Comparison of ENCODE assay signal across 22 cellular contexts in genomic region chr1:240706150-240706904, GRCh38.
A peak's percentile ranks its signal among the peaks of the same experiment; 100 is the strongest.
DNase-seq lines count a peak whose midpoint lies in the region; ATAC-seq, FAIRE-seq and TF ChIP-seq lines count a peak whose summit lies in the region.
"Had no signal": no experiment of that assay in that cellular context is flagged by ENCODE, and none has a peak within 500 bp of the region (broad histone marks: within the 10 kb centered on the region; RNA-seq: fewer than 3 reads in every experiment).

No MANE protein-coding gene starts in this region.

- H3K36me3 ChIP-seq in Caco-2 (ENCODE audit: control insufficient read depth, insufficient read depth, low read length), result no peaks in the 10 kb centered on the region
- H3K36me3 ChIP-seq: brain microvascular endothelial cell, SJSA1, tibial nerve had no signal

- H3K27me3 Mint-ChIP-seq in Caco-2 (ENCODE audit: insufficient read depth, unreplicated experiment), result peaks cover 25% of the 10 kb centered on the region
- H3K27me3 Mint-ChIP-seq: stimulated activated memory B cell treated with anti-CD40 and anti-IgM and Interleukin-4, amounts not matched to agents 10 μg/mL and 1 μg/mL and 100 μg/mL, for 72 hours had no signal

- H3K27ac Mint-ChIP-seq in Caco-2 (ENCODE audit: unreplicated experiment), result no peak overlapping the region
- H3K27ac Mint-ChIP-seq: activated naive CD4-positive, alpha-beta T cell treated with anti-CD3 and anti-CD28 coated beads for 36 hours; memory B cell; natural killer cell treated with Interleukin-12 subunit alpha and Interleukin-12 subunit beta and Interleukin-15 and Interleukin-18, amount 100 ng/mL, for 72 hours; stimulated activated memory B cell treated with anti-CD40 and anti-IgM and Interleukin-4, amounts not matched to agents 10 μg/mL and 1 μg/mL and 100 μg/mL, for 72 hours had no signal

- no peak overlapping the region for H3K4me3 Mint-ChIP-seq in Caco-2 (ENCODE audit: unreplicated experiment)
- H3K4me3 Mint-ChIP-seq: activated naive CD4-positive, alpha-beta T cell treated with anti-CD3 and anti-CD28 coated beads for 36 hours; memory B cell; natural killer cell treated with Interleukin-12 subunit alpha and Interleukin-12 subunit beta and Interleukin-15 and Interleukin-18, amount 100 ng/mL, for 72 hours; stimulated activated memory B cell treated with anti-CD40 and anti-IgM and Interleukin-4, amounts not matched to agents 10 μg/mL and 1 μg/mL and 100 μg/mL, for 72 hours had no signal

- DNase-seq in NCI-H82 (lab: John Stamatoyannopoulos, UW) (peak; percentile 34), NCI-H82 treated with DMSO at 0.1 percent for 48 hours (lab: John Stamatoyannopoulos, UW; ENCODE audit: unreplicated experiment) (no peak), RPMI7951 (ENCODE audit: low read depth) (peak; percentile 31), fibroblast of the aortic adventitia (ENCODE audit: low read depth) (peak; percentile 85), urothelium cell line (ENCODE audit: low spot score) (peak; percentile 21), Caco-2 (no peak)
- no peak for DNase-seq in stimulated activated CD4-positive, alpha-beta T cell treated with anti-CD3 and anti-CD28 coated beads, Interleukin-2, amount 100 ng/mL, for 24 hours
- DNase-seq: activated CD8-positive, alpha-beta memory T cell treated with anti-CD3 and anti-CD28 coated beads, Interleukin-2, amount 50 U/mL, for 48 hours; activated naive CD4-positive, alpha-beta T cell treated with anti-CD3 and anti-CD28 coated beads for 36 hours; NCI-H1930; NCI-H510A; PC-9; T1000 had no signal

- no peaks in the 10 kb centered on the region for H3K36me3 Mint-ChIP-seq in Caco-2 (ENCODE audit: insufficient read depth, unreplicated experiment)
- H3K36me3 Mint-ChIP-seq: memory B cell; natural killer cell treated with Interleukin-12 subunit alpha and Interleukin-12 subunit beta and Interleukin-15 and Interleukin-18, amount 100 ng/mL, for 72 hours; stimulated activated memory B cell treated with anti-CD40 and anti-IgM and Interleukin-4, amounts not matched to agents 10 μg/mL and 1 μg/mL and 100 μg/mL, for 72 hours had no signal

- H3K4me1 ChIP-seq in Caco-2, result no peaks in the 10 kb centered on the region
- H3K4me1 ChIP-seq: SJSA1 had no signal

- no peak for FAIRE-seq in urothelium cell line (lab: Jason Lieb, UNC)
- FAIRE-seq: HepG2, keratinocyte had no signal

- BruUV-seq in Caco-2 (replicated peaks; lab: Mats Ljungman, UMichigan), result no TSS peak

- TF ChIP-seq CTCF in fibroblast of the aortic adventitia (IDR thresholded peaks at IDR 0.05; ENCODE audit: insufficient read depth, low read length), result no peak
- TF ChIP-seq CTCF in Caco-2 (IDR thresholded peaks at IDR 0.05; ENCODE audit: insufficient read depth in 1 of 2, low read depth in 1 of 2, low read length in 1 of 2, severe bottlenecking in 1 of 2, unreplicated experiment in 1 of 2), result no peak

- H3K4me1 Mint-ChIP-seq in Caco-2 (ENCODE audit: low read depth, unreplicated experiment), result no peaks in the 10 kb centered on the region

- CTCF ChIA-PET in Caco-2 (lab: Charles Lee), result no interaction called here

- no peak for ATAC-seq in HG02642 (IDR thresholded peaks at IDR 0.05; ENCODE audit: poor library complexity, unreplicated experiment)
- ATAC-seq: HepG2; natural killer cell treated with Interleukin-12 subunit alpha and Interleukin-12 subunit beta and Interleukin-15 and Interleukin-18, amount 100 ng/mL, for 72 hours; stimulated activated memory B cell treated with anti-CD40 and anti-IgM and Interleukin-4, amounts not matched to agents 10 μg/mL and 1 μg/mL and 100 μg/mL, for 72 hours had no signal

- H3K4me3 ChIP-seq in fibroblast of the aortic adventitia (ENCODE audit: low read depth, low read length) (no peak overlapping the region), Caco-2 (ENCODE audit: low read depth, low read length) (no peak overlapping the region)
- H3K4me3 ChIP-seq: PC-9, SJSA1, tibial nerve had no signal

- H3K9me3 Mint-ChIP-seq in Caco-2 (ENCODE audit: unreplicated experiment), result no peaks in the 10 kb centered on the region
- H3K9me3 Mint-ChIP-seq: activated naive CD4-positive, alpha-beta T cell treated with anti-CD3 and anti-CD28 coated beads for 36 hours; memory B cell; natural killer cell treated with Interleukin-12 subunit alpha and Interleukin-12 subunit beta and Interleukin-15 and Interleukin-18, amount 100 ng/mL, for 72 hours had no signal

- H3K27me3 ChIP-seq in Caco-2 (replicated peaks; ENCODE audit: control insufficient read depth, insufficient read depth, low read length), result peaks cover 1% of the 10 kb centered on the region; the same call in 1 of the 2 replicates
- H3K27me3 ChIP-seq: brain microvascular endothelial cell, tibial nerve had no signal

- POLR2A ChIA-PET in Caco-2 (lab: Charles Lee), result no interaction called here

- intact Hi-C loops in Caco-2 (cut with micrococcal nuclease; ENCODE audit: unreplicated experiment), result no loop called here

- H3K9me3 ChIP-seq in Caco-2, result no peaks in the 10 kb centered on the region; the same call in 1 of the 2 replicates
- H3K9me3 ChIP-seq: SJSA1, tibial nerve had no signal

Comparison
In these comparisons a context has a peak if more than half of its experiments do, and no peak if none do; other contexts are left out.
1. DNase-seq: peak in NCI-H82 (single experiment), RPMI7951 (single experiment), fibroblast of the aortic adventitia (single experiment) and urothelium cell line (single experiment); none in NCI-H82 treated with DMSO at 0.1 percent for 48 hours (single experiment), Caco-2 (0 of 2) and stimulated activated CD4-positive, alpha-beta T cell treated with anti-CD3 and anti-CD28 coated beads, Interleukin-2, amount 100 ng/mL, for 24 hours (0 of 2).